1 cellular context compared by ENCODE assay signal in genomic region chr6:43262000-43262779, GRCh38.
A peak's percentile ranks its signal among the peaks of the same experiment; 100 is the strongest.
TF ChIP-seq lines count a peak whose summit lies in the region.

No MANE protein-coding gene starts in this region.

TF ChIP-seq in HepG2, 621 proteins besides CTCF, POLR2A, EP300 and RAD21 (continued from another document and continues in another):
- TF ChIP-seq PTBP1 (IDR thresholded peaks at IDR 0.05; ENCODE audit: low read depth, low read length, poor library complexity, severe bottlenecking), result no peak
- TF ChIP-seq ZXDC (CRISPR knock-in tag; IDR thresholded peaks at IDR 0.05), result no peak
- TF ChIP-seq ZGPAT (CRISPR knock-in tag; IDR thresholded peaks at IDR 0.05), result peak; percentile 25; the same call in 1 of the 2 replicates
- TF ChIP-seq POGZ (CRISPR knock-in tag; IDR thresholded peaks at IDR 0.05), result no peak
- no peak for TF ChIP-seq PHF20 (CRISPR knock-in tag; IDR thresholded peaks at IDR 0.05)
- TF ChIP-seq ZNF512B (CRISPR knock-in tag; IDR thresholded peaks at IDR 0.05; ENCODE audit: borderline replicate concordance), result no peak
- TF ChIP-seq FUBP1 (CRISPR knock-in tag; IDR thresholded peaks at IDR 0.05; ENCODE audit: borderline replicate concordance), result no peak
- TF ChIP-seq CHCHD3 (CRISPR knock-in tag; IDR thresholded peaks at IDR 0.05), result no peak
- TF ChIP-seq ARID2 (CRISPR knock-in tag; IDR thresholded peaks at IDR 0.05; ENCODE audit: borderline replicate concordance), result no peak
- no peak for TF ChIP-seq CSRNP1 (CRISPR knock-in tag; IDR thresholded peaks at IDR 0.05)
- TF ChIP-seq ARID3A (IDR thresholded peaks at IDR 0.05; ENCODE audit: low read depth, low read length), result no peak
- TF ChIP-seq XBP1 (CRISPR knock-in tag; IDR thresholded peaks at IDR 0.05), result no peak
- no peak for TF ChIP-seq U2AF1 (optimal IDR thresholded peaks at IDR 0.05; ENCODE audit: low read depth, low read length)
- no peak for TF ChIP-seq ZNF432 (CRISPR knock-in tag; IDR thresholded peaks at IDR 0.05; ENCODE audit: borderline replicate concordance)
- TF ChIP-seq HOXA9 (CRISPR knock-in tag; IDR thresholded peaks at IDR 0.05; ENCODE audit: borderline replicate concordance), result no peak
- no peak for TF ChIP-seq NR2F6 (IDR thresholded peaks at IDR 0.05)
- TF ChIP-seq NR2F6 (CRISPR knock-in tag; IDR thresholded peaks at IDR 0.05), result no peak
- TF ChIP-seq PHF21A (CRISPR knock-in tag; IDR thresholded peaks at IDR 0.05), result no peak
- TF ChIP-seq ZNF367 (CRISPR knock-in tag; IDR thresholded peaks at IDR 0.05; ENCODE audit: borderline replicate concordance), result no peak
- no peak for TF ChIP-seq JARID2 (CRISPR knock-in tag; IDR thresholded peaks at IDR 0.05; ENCODE audit: insufficient replicate concordance)
- TF ChIP-seq MED8 (CRISPR knock-in tag; IDR thresholded peaks at IDR 0.05; ENCODE audit: insufficient replicate concordance), result no peak
- TF ChIP-seq KMT2B (CRISPR knock-in tag; IDR thresholded peaks at IDR 0.05), result no peak
- TF ChIP-seq MBD4 (IDR thresholded peaks at IDR 0.05; ENCODE audit: borderline replicate concordance, low read length), result no peak
- no peak for TF ChIP-seq ZNF660 (CRISPR knock-in tag; IDR thresholded peaks at IDR 0.05; ENCODE audit: borderline replicate concordance, low read depth)
- TF ChIP-seq ZNF484 (CRISPR knock-in tag; IDR thresholded peaks at IDR 0.05; ENCODE audit: borderline replicate concordance, low read depth), result no peak
- TF ChIP-seq U2AF2 (IDR thresholded peaks at IDR 0.05; ENCODE audit: low read depth, low read length), result no peak
- no peak for TF ChIP-seq SP1 (IDR thresholded peaks at IDR 0.05)
- no peak for TF ChIP-seq SP1 (CRISPR knock-in tag; IDR thresholded peaks at IDR 0.05)
- TF ChIP-seq IKZF1 (IDR thresholded peaks at IDR 0.05), result no peak
- no peak for TF ChIP-seq ZNF337 (CRISPR knock-in tag; IDR thresholded peaks at IDR 0.05; ENCODE audit: borderline replicate concordance, low read depth)
- no peak for TF ChIP-seq MLXIP (CRISPR knock-in tag; IDR thresholded peaks at IDR 0.05; ENCODE audit: borderline replicate concordance)
- TF ChIP-seq MAFG (CRISPR knock-in tag; IDR thresholded peaks at IDR 0.05), result no peak
- no peak for TF ChIP-seq DBP (CRISPR knock-in tag; IDR thresholded peaks at IDR 0.05; ENCODE audit: not compliant biosample characterization)
- no peak for TF ChIP-seq AFF4 (CRISPR knock-in tag; IDR thresholded peaks at IDR 0.05)
- no peak for TF ChIP-seq HNRNPLL (IDR thresholded peaks at IDR 0.05; ENCODE audit: low read depth, low read length, poor library complexity, severe bottlenecking)
- TF ChIP-seq AHR (CRISPR knock-in tag; IDR thresholded peaks at IDR 0.05), result no peak
- TF ChIP-seq TOPORS (CRISPR knock-in tag; IDR thresholded peaks at IDR 0.05), result no peak
- TF ChIP-seq ZNF672 (CRISPR knock-in tag; IDR thresholded peaks at IDR 0.05), result no peak
